9 cellular contexts compared by ENCODE assay signal in genomic region chr6:15287670-15288069, GRCh38. TPM values are rescaled to one million over a fixed set of nuclear protein-coding genes. Genes with fewer than 3 reads are reported as not detected.
A peak's percentile ranks its signal among the peaks of the same experiment; 100 is the strongest.
DNase-seq lines count a peak whose midpoint lies in the region; ATAC-seq, FAIRE-seq and TF ChIP-seq lines count a peak whose summit lies in the region.
"Had no signal": no experiment of that assay in that cellular context is flagged by ENCODE, and none has a peak within 500 bp of the region (broad histone marks: within the 10 kb centered on the region; RNA-seq: fewer than 3 reads in every experiment).

No MANE protein-coding gene starts in this region.

- H3K4me1 Mint-ChIP-seq in activated B cell treated with CpG ODN at 0.5 μM for 24 hours, result peaks cover 60% of the 10 kb centered on the region
- H3K4me1 Mint-ChIP-seq in progenitor cell of endocrine pancreas (ENCODE audit: low read depth), result peaks cover 11% of the 10 kb centered on the region

- TF ChIP-seq CTCF in GM06990 (IDR thresholded peaks at IDR 0.05; ENCODE audit: insufficient read depth, low read length, poor library complexity, severe bottlenecking) (no peak), activated B cell treated with CpG ODN at 0.5 μM for 24 hours (IDR thresholded peaks at IDR 0.05) (no peak), gastrocnemius medialis (IDR thresholded peaks at IDR 0.05 in 4 of 5, conservative IDR thresholded peaks at IDR 0.05 in 1 of 5) (no peak), progenitor cell of endocrine pancreas (IDR thresholded peaks at IDR 0.05; ENCODE audit: unreplicated experiment) (no peak)

- no peaks in the 10 kb centered on the region for H3K9me3 ChIP-seq in gastrocnemius medialis

- no peaks in the 10 kb centered on the region for H3K27me3 Mint-ChIP-seq in activated B cell treated with CpG ODN at 0.5 μM for 24 hours
- no peaks in the 10 kb centered on the region for H3K27me3 Mint-ChIP-seq in progenitor cell of endocrine pancreas

- peaks cover 40 to 46% of the 10 kb centered on the region in 2 donors for H3K4me1 ChIP-seq in gastrocnemius medialis

- H3K4me3 Mint-ChIP-seq in activated B cell treated with CpG ODN at 0.5 μM for 24 hours, result peak overlapping the region; percentile 72
- H3K4me3 Mint-ChIP-seq in progenitor cell of endocrine pancreas (ENCODE audit: low read depth), result no peak overlapping the region

- H3K4me3 ChIP-seq in GM06990 (replicated peaks; ENCODE audit: low read depth, low read length) (no peak overlapping the region; the same call in 1 of the 2 replicates), gastrocnemius medialis (no peak overlapping the region)

- POLR2A ChIA-PET in activated B cell treated with CpG ODN at 0.5 μM for 24 hours (lab: Charles Lee), result interaction anchor here (0.6 to 2.3 kb wide), 13 partner anchors 11 to 106 kb away, joined by 3 to 12 read pairs (median 4); no protein-coding TSS in a partner anchor

- no peak for FAIRE-seq in HTR-8/SVneo (lab: Jason Lieb, UNC)

- no peaks in the 10 kb centered on the region for H3K9me3 Mint-ChIP-seq in activated B cell treated with CpG ODN at 0.5 μM for 24 hours
- peaks cover 3% of the 10 kb centered on the region for H3K9me3 Mint-ChIP-seq in progenitor cell of endocrine pancreas (ENCODE audit: low read depth)

- in situ Hi-C loops in gastrocnemius medialis (cut with MboI; ENCODE audit: low sequenced_read_pairs in 4 of 4), result no loop called here

- no peaks in the 10 kb centered on the region; the same call in 1 of the 2 replicates for H3K36me3 ChIP-seq in GM06990 (ENCODE audit: control insufficient read depth, insufficient read depth, low read length)
- no peaks in the 10 kb centered on the region for H3K36me3 ChIP-seq in gastrocnemius medialis

- intact Hi-C loops in activated B cell treated with CpG ODN at 0.5 μM for 24 hours (cut with micrococcal nuclease) (loop anchor here (1.0 to 2.0 kb wide), 4 partner anchors 12 to 37 kb away; no protein-coding TSS in a partner anchor), gastrocnemius medialis (cut with DNase I; ENCODE audit: low total_unique reads) (no loop called here)

- DNase-seq in GM06990 (ENCODE audit: extremely low read depth, insufficient read length) (peak; percentile 54), activated B cell treated with CpG ODN at 0.5 μM for 24 hours (peak; percentile 19), HTR-8/SVneo (ENCODE audit: insufficient read length, low spot score) (no peak), gastrocnemius medialis (no peak), NCI-H128 (lab: John Stamatoyannopoulos, UW; ENCODE audit: unreplicated experiment) (no peak), progenitor cell of endocrine pancreas (ENCODE audit: low spot score, unreplicated experiment) (no peak)
- DNase-seq: NCI-H524 had no signal

- no peak overlapping the region for H3K27ac ChIP-seq in gastrocnemius medialis

- peak; percentile 96 for ATAC-seq in GM19452 (IDR thresholded peaks at IDR 0.05; ENCODE audit: unreplicated experiment)
- ATAC-seq in HG03139 (IDR thresholded peaks at IDR 0.05; ENCODE audit: unreplicated experiment), result peak; percentile 96
- ATAC-seq in activated B cell treated with CpG ODN at 0.5 μM for 24 hours (ENCODE audit: low read depth), result peak; percentile 99
- ATAC-seq in gastrocnemius medialis, result no peak

- CTCF ChIA-PET in activated B cell treated with CpG ODN at 0.5 μM for 24 hours (lab: Charles Lee), result interaction anchor here (0.5 to 1.0 kb wide), 3 partner anchors 10 to 153 kb away, joined by 3 read pairs; no protein-coding TSS in a partner anchor

- no peaks in the 10 kb centered on the region for H3K27me3 ChIP-seq in GM06990 (replicated peaks; ENCODE audit: control insufficient read depth, insufficient read depth, low read length)
- no peaks in the 10 kb centered on the region for H3K27me3 ChIP-seq in gastrocnemius medialis

- no peak for TF ChIP-seq POLR2A in gastrocnemius medialis (IDR thresholded peaks at IDR 0.05)

- H3K36me3 Mint-ChIP-seq in activated B cell treated with CpG ODN at 0.5 μM for 24 hours (ENCODE audit: low read depth), result peaks cover 14% of the 10 kb centered on the region
- peaks cover 15% of the 10 kb centered on the region for H3K36me3 Mint-ChIP-seq in progenitor cell of endocrine pancreas (ENCODE audit: insufficient read depth)

- H3K27ac Mint-ChIP-seq in activated B cell treated with CpG ODN at 0.5 μM for 24 hours, result peak overlapping the region; percentile 91
- no peak overlapping the region for H3K27ac Mint-ChIP-seq in progenitor cell of endocrine pancreas

RNA-seq across cellular contexts. Expression of gene JARID2, which starts 41.8 kb away (rescaled TPM):
- total RNA-seq in activated B cell treated with CpG ODN at 0.5 μM for 24 hours, result 27.0 and 28.5 TPM in 2 replicates
- 10 to 100 TPM; 11.6 to 22.5 (median 16.4) TPM for total RNA-seq in gastrocnemius medialis
- total RNA-seq in progenitor cell of endocrine pancreas, result 60.9 and 65.6 TPM in 2 replicates

Comparison
In these comparisons a context has a peak if more than half of its experiments do, and no peak if none do; other contexts are left out.
1. DNase-seq: peak in GM06990 (single experiment) and activated B cell treated with CpG ODN at 0.5 μM for 24 hours (single experiment); none in HTR-8/SVneo (single experiment), gastrocnemius medialis (0 of 2), NCI-H128 (single experiment) and progenitor cell of endocrine pancreas (single experiment).
2. ATAC-seq: peak in GM19452 (single experiment), HG03139 (single experiment) and activated B cell treated with CpG ODN at 0.5 μM for 24 hours (single experiment); none in gastrocnemius medialis (0 of 2).